Comparison of ENCODE assay signal across 1 cellular context in the genomic region with DNA sequence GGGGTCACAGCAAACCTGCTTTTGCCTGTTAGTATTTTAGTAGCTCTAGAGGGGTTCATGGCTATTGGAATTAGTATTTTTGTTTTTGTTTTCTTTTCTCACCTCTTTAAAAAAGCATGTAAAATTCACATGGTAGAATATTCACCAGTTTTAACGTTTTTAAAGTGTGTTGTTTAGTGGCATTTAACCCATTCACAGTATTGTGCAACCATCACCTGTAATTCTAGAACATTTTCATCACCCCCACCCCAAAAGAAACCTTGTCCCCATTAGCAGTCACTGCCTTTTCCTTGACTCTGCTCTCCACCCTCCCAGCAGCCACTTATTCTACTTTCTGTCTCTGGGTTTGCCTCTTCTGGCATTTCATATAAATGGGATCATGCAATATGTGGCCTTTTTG.
TF ChIP-seq lines count a peak whose summit lies in the region.

No MANE protein-coding gene starts in this region.

TF ChIP-seq in GM12878, 131 proteins besides CTCF, POLR2A, EP300 and RAD21:
- TF ChIP-seq GABPA (IDR thresholded peaks at IDR 0.05; ENCODE audit: low read depth) (no peak), EGR1 (IDR thresholded peaks at IDR 0.05; ENCODE audit: borderline replicate concordance in 1 of 2, low read depth in 2 of 2, low read length in 2 of 2) (no peak), FOS (IDR thresholded peaks at IDR 0.05; ENCODE audit: borderline replicate concordance, extremely low read depth, insufficient read length) (no peak), DPF2 (IDR thresholded peaks at IDR 0.05) (no peak), POLR2AphosphoS5 (IDR thresholded peaks at IDR 0.05; ENCODE audit: low read length) (no peak), KLF5 (IDR thresholded peaks at IDR 0.05; ENCODE audit: partially characterized antibody) (no peak), ZZZ3 (IDR thresholded peaks at IDR 0.05; ENCODE audit: control insufficient read depth, insufficient read length, low read depth) (no peak), ATF7 (IDR thresholded peaks at IDR 0.05; ENCODE audit: low read depth) (no peak), TCF3 (IDR thresholded peaks at IDR 0.05; ENCODE audit: borderline replicate concordance, insufficient read depth, low read depth, low read length) (no peak), SPI1 (IDR thresholded peaks at IDR 0.05; ENCODE audit: borderline replicate concordance, insufficient read depth, low read depth, low read length) (no peak), LARP7 (IDR thresholded peaks at IDR 0.05) (no peak), YY1 (IDR thresholded peaks at IDR 0.05; ENCODE audit: low read depth, low read length) (no peak), ZNF384 (IDR thresholded peaks at IDR 0.05; ENCODE audit: borderline replicate concordance, low read depth, low read length) (no peak)
- TF ChIP-seq, protein P1, sequence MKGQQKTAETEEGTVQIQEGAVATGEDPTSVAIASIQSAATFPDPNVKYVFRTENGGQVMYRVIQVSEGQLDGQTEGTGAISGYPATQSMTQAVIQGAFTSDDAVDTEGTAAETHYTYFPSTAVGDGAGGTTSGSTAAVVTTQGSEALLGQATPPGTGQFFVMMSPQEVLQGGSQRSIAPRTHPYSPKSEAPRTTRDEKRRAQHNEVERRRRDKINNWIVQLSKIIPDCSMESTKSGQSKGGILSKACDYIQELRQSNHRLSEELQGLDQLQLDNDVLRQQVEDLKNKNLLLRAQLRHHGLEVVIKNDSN (IDR thresholded peaks at IDR 0.05; ENCODE audit: borderline replicate concordance, extremely low read length, insufficient read depth, low read depth, low read length): no peak
- TF ChIP-seq, protein P2, sequence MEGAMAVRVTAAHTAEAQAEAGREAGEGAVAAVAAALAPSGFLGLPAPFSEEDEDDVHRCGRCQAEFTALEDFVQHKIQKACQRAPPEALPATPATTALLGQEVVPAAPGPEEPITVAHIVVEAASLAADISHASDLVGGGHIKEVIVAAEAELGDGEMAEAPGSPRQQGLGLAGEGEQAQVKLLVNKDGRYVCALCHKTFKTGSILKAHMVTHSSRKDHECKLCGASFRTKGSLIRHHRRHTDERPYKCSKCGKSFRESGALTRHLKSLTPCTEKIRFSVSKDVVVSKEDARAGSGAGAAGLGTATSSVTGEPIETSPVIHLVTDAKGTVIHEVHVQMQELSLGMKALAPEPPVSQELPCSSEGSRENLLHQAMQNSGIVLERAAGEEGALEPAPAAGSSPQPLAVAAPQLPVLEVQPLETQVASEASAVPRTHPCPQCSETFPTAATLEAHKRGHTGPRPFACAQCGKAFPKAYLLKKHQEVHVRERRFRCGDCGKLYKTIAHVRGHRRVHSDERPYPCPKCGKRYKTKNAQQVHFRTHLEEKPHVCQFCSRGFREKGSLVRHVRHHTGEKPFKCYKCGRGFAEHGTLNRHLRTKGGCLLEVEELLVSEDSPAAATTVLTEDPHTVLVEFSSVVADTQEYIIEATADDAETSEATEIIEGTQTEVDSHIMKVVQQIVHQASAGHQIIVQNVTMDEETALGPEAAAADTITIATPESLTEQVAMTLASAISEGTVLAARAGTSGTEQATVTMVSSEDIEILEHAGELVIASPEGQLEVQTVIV (IDR thresholded peaks at IDR 0.05; ENCODE audit: borderline replicate concordance, partially characterized antibody): no peak
